Comparison of ENCODE assay signal across 17 cellular contexts in the genomic region with DNA sequence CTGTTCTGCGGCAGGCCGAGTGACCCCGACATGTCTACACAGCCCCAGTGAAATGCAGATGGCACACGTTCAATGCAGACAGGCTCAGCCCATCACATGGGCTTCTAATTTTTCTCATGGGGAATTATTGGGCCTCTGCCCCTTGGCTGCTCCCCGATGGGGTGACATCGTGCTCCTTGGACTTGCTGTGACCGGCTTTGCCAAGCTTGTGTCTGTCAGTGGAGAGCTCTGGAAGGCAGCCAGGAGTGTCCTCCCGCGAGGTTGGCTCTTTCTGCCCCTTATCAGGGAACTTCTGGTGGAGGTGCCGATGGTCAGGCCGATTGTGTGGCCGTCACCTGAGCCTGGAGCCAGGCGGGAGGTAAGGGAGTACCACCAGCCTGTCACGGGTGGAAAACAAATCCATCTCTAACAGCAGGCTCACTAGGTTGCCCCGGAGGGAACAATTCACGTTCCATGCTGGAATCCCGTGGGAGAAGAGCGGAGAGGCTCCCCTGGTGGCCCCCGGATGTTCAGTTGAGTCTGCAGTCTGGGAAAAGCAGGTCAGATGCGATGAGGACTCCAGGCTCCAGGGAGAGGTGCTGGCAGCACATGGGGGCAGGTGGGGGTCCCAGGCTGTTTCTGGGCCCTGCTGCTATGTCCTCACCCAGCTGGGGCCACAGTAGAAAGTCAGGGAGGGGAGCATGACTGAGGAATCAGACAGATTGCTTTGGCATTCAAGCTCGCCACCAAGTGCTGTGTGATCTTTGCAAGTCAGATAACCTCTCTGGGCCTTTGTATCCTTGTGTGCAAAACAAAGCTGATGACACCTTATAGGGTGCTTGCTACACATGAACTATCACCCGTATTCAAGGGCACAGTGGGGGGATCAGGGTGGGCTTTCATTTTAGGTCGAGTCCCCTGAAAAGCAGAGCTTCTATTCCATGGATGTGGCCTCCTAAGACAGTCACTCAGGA. TPM values are rescaled to one million over a fixed set of nuclear protein-coding genes. Genes with fewer than 3 reads are reported as not detected.
DNase-seq lines count a peak whose midpoint lies in the region; ATAC-seq and TF ChIP-seq lines count a peak whose summit lies in the region.
"Had no signal": no experiment of that assay in that cellular context is flagged by ENCODE, and none has a peak within 500 bp of the region (broad histone marks: within the 10 kb centered on the region; RNA-seq: fewer than 3 reads in every experiment).

No MANE protein-coding gene starts in this region.

- peaks cover 22% of the 10 kb centered on the region for H3K27me3 Mint-ChIP-seq in mesothelial cell of epicardium (ENCODE audit: low read depth)
- peaks cover 11% of the 10 kb centered on the region for H3K27me3 Mint-ChIP-seq in type B pancreatic cell
- peaks cover 36% of the 10 kb centered on the region for H3K27me3 Mint-ChIP-seq in activated CD4-positive, alpha-beta memory T cell treated with anti-CD3 and anti-CD28 coated beads for 36 hours

- no peaks in the 10 kb centered on the region for H3K27me3 ChIP-seq in esophagus muscularis mucosa
- H3K27me3 ChIP-seq: dorsolateral prefrontal cortex had no signal

- peak overlapping the region; percentile 82 to 87 (median 84) for H3K27ac ChIP-seq in esophagus muscularis mucosa (replicated peaks in 1 of 4)
- H3K27ac ChIP-seq: 22Rv1, suprapubic skin had no signal

- TF ChIP-seq POLR2A in esophagus muscularis mucosa (IDR thresholded peaks at IDR 0.05; ENCODE audit: low read depth), result no peak

- no peaks in the 10 kb centered on the region for H3K36me3 Mint-ChIP-seq in mesothelial cell of epicardium
- H3K36me3 Mint-ChIP-seq in type B pancreatic cell, result no peaks in the 10 kb centered on the region
- no peaks in the 10 kb centered on the region for H3K36me3 Mint-ChIP-seq in activated CD4-positive, alpha-beta memory T cell treated with anti-CD3 and anti-CD28 coated beads for 36 hours
- H3K36me3 Mint-ChIP-seq: activated naive CD4-positive, alpha-beta T cell treated with anti-CD3 and anti-CD28 coated beads, Interleukin-2, amount 50 U/mL, for 24 hours had no signal

- DNase-seq in DMS79 treated with DMSO at 0.1 percent for 48 hours (lab: John Stamatoyannopoulos, UW) (peak; percentile 11), DMS79 (lab: John Stamatoyannopoulos, UW) (no peak), esophagus muscularis mucosa (ENCODE audit: extremely low spot score) (no peak), mesothelial cell of epicardium (ENCODE audit: low spot score in 2 of 2, unreplicated experiment in 2 of 2) (no peak), type B pancreatic cell (ENCODE audit: extremely low spot score, unreplicated experiment) (no peak)
- DNase-seq in activated CD4-positive, alpha-beta memory T cell treated with anti-CD3 and anti-CD28 coated beads for 36 hours, result no peak
- DNase-seq: activated T-cell treated with anti-CD3 and anti-CD28 coated beads, Interleukin-2, amount 50 U/mL, for 24 hours; C1 segment of cervical spinal cord; DMS 273 treated with DMSO at 0.1 percent for 48 hours; dorsolateral prefrontal cortex; KBM-7; NCI-H2107 had no signal

- no peak for TF ChIP-seq EP300 in esophagus muscularis mucosa (IDR thresholded peaks at IDR 0.05)

- CTCF ChIA-PET in activated CD4-positive, alpha-beta memory T cell treated with anti-CD3 and anti-CD28 coated beads for 36 hours (lab: Charles Lee), result interaction anchor here (1.0 kb wide), 2 partner anchors 19 to 68 kb away, joined by 3 read pairs; no protein-coding TSS in a partner anchor

- ATAC-seq in GM21717 (IDR thresholded peaks at IDR 0.05; ENCODE audit: unreplicated experiment) (no peak), GM21723 (IDR thresholded peaks at IDR 0.05; ENCODE audit: unreplicated experiment) (no peak)

- intact Hi-C loops in esophagus muscularis mucosa (cut with DNase I), result no loop called here
- intact Hi-C loops in activated CD4-positive, alpha-beta memory T cell treated with anti-CD3 and anti-CD28 coated beads for 36 hours (cut with micrococcal nuclease), result no loop called here

- H3K36me3 ChIP-seq in esophagus muscularis mucosa, result no peaks in the 10 kb centered on the region
- H3K36me3 ChIP-seq: suprapubic skin had no signal

- H3K4me3 Mint-ChIP-seq in mesothelial cell of epicardium, result no peak overlapping the region
- no peak overlapping the region for H3K4me3 Mint-ChIP-seq in type B pancreatic cell
- H3K4me3 Mint-ChIP-seq in activated CD4-positive, alpha-beta memory T cell treated with anti-CD3 and anti-CD28 coated beads for 36 hours, result no peak overlapping the region
- H3K4me3 Mint-ChIP-seq: activated naive CD4-positive, alpha-beta T cell treated with anti-CD3 and anti-CD28 coated beads, Interleukin-2, amount 50 U/mL, for 24 hours; activated T-cell treated with anti-CD3 and anti-CD28 coated beads, Interleukin-2, amount 50 U/mL, for 24 hours had no signal

- WGBS in esophagus muscularis mucosa, result 94% methylated on average over 2 of the region's 23 CpGs

- H3K9me3 ChIP-seq in esophagus muscularis mucosa, result no peaks in the 10 kb centered on the region
- H3K9me3 ChIP-seq: suprapubic skin had no signal

- H3K27ac Mint-ChIP-seq in mesothelial cell of epicardium (peak overlapping the region; percentile 57), type B pancreatic cell (peak overlapping the region; percentile 11)
- H3K27ac Mint-ChIP-seq in activated CD4-positive, alpha-beta memory T cell treated with anti-CD3 and anti-CD28 coated beads for 36 hours, result no peak overlapping the region
- H3K27ac Mint-ChIP-seq: activated naive CD4-positive, alpha-beta T cell treated with anti-CD3 and anti-CD28 coated beads, Interleukin-2, amount 50 U/mL, for 24 hours; activated T-cell treated with anti-CD3 and anti-CD28 coated beads, Interleukin-2, amount 50 U/mL, for 24 hours had no signal

- TF ChIP-seq CTCF in esophagus muscularis mucosa (IDR thresholded peaks at IDR 0.05) (no peak), mesothelial cell of epicardium (IDR thresholded peaks at IDR 0.05; ENCODE audit: unreplicated experiment) (no peak), type B pancreatic cell (conservative IDR thresholded peaks at IDR 0.05) (no peak)

- H3K4me1 Mint-ChIP-seq in mesothelial cell of epicardium, result peaks cover 55% of the 10 kb centered on the region
- H3K4me1 Mint-ChIP-seq in type B pancreatic cell (ENCODE audit: unreplicated experiment), result peaks cover 38% of the 10 kb centered on the region
- peaks cover 27% of the 10 kb centered on the region for H3K4me1 Mint-ChIP-seq in activated CD4-positive, alpha-beta memory T cell treated with anti-CD3 and anti-CD28 coated beads for 36 hours (ENCODE audit: low read depth)

- POLR2A ChIA-PET in activated CD4-positive, alpha-beta memory T cell treated with anti-CD3 and anti-CD28 coated beads for 36 hours (lab: Charles Lee), result no interaction called here

- H3K4me3 ChIP-seq in esophagus muscularis mucosa, result peak overlapping the region in 1 of 4 donors; percentile 17
- H3K4me3 ChIP-seq: dorsolateral prefrontal cortex, suprapubic skin had no signal

- H3K9me3 Mint-ChIP-seq in mesothelial cell of epicardium, result no peaks in the 10 kb centered on the region
- H3K9me3 Mint-ChIP-seq in type B pancreatic cell, result no peaks in the 10 kb centered on the region
- H3K9me3 Mint-ChIP-seq in activated CD4-positive, alpha-beta memory T cell treated with anti-CD3 and anti-CD28 coated beads for 36 hours, result no peaks in the 10 kb centered on the region
- H3K9me3 Mint-ChIP-seq: activated naive CD4-positive, alpha-beta T cell treated with anti-CD3 and anti-CD28 coated beads, Interleukin-2, amount 50 U/mL, for 24 hours; activated T-cell treated with anti-CD3 and anti-CD28 coated beads, Interleukin-2, amount 50 U/mL, for 24 hours had no signal

- peaks cover 88 to 97% (median 96%) of the 10 kb centered on the region in 4 donors for H3K4me1 ChIP-seq in esophagus muscularis mucosa

RNA-seq across cellular contexts. Expression of gene EML1, which starts 43.2 kb away (rescaled TPM):
- 100 to 1,000 TPM in 3 of 4 donors, 10 to 100 TPM in 1; 92.3 to 131 (median 119) TPM for total RNA-seq in esophagus muscularis mucosa
- 17.6 to 19.3 TPM (median 18.9 TPM) in 3 replicates for total RNA-seq in mesothelial cell of epicardium
- 45.7 and 73.8 TPM in 2 replicates for total RNA-seq in type B pancreatic cell (ENCODE audit: low replicate concordance)
- 1 to 10 TPM; 1.5 to 1.9 TPM for total RNA-seq in activated CD4-positive, alpha-beta memory T cell treated with anti-CD3 and anti-CD28 coated beads for 36 hours
